In genomic region chrX:39958850-39959249, GRCh38 we compare ENCODE assay signal across 34 cellular contexts.
"Had no signal": no experiment of that assay in that cellular context is flagged by ENCODE, and none has a peak within 500 bp of the region (broad histone marks: within the 10 kb centered on the region; RNA-seq: fewer than 3 reads in every experiment).

No MANE protein-coding gene starts in this region.

- ATAC-seq: activated CD4-positive, alpha-beta T cell treated with anti-CD3 and anti-CD28 coated beads for 36 hours; activated CD8-positive, alpha-beta memory T cell treated with anti-CD3 and anti-CD28 coated beads, Interleukin-2, amount 10 ng/mL, durations not matched to agents 7 days and 5 days; activated CD8-positive, alpha-beta T cell treated with anti-CD3 and anti-CD28 coated beads, Interleukin-2, amount 10 ng/mL, durations not matched to agents 7 days and 5 days; activated naive CD8-positive, alpha-beta T cell treated with anti-CD3 and anti-CD28 coated beads, Interleukin-2, amount 50 U/mL, for 24 hours; body of pancreas; foreskin keratinocyte; gastrocnemius medialis; T-helper 17 cell had no signal

- H3K4me3 Mint-ChIP-seq: activated CD4-positive, alpha-beta memory T cell treated with anti-CD3 and anti-CD28 coated beads for 36 hours; activated CD4-positive, alpha-beta T cell treated with anti-CD3 and anti-CD28 coated beads for 36 hours; activated CD4-positive, alpha-beta T cell treated with anti-CD3 and anti-CD28 coated beads, Interleukin-2, amount 10 ng/mL, durations not matched to agents 24 days and 14 days; activated CD8-positive, alpha-beta memory T cell treated with anti-CD3 and anti-CD28 coated beads, Interleukin-2, amount 10 ng/mL, durations not matched to agents 7 days and 5 days; activated CD8-positive, alpha-beta T cell treated with anti-CD3 and anti-CD28 coated beads, Interleukin-2, amount 10 ng/mL, durations not matched to agents 7 days and 5 days; activated naive CD4-positive, alpha-beta T cell treated with anti-CD3 and anti-CD28 coated beads for 36 hours; activated naive CD4-positive, alpha-beta T cell treated with anti-CD3 and anti-CD28 coated beads, Interleukin-2, amount 50 U/mL, for 24 hours; activated naive CD8-positive, alpha-beta T cell treated with anti-CD3 and anti-CD28 coated beads for 36 hours; activated naive CD8-positive, alpha-beta T cell treated with anti-CD3 and anti-CD28 coated beads, Interleukin-2, amount 50 U/mL, for 24 hours; activated T-helper 1 cell treated with anti-CD3 and anti-CD28 coated beads, Interleukin-12 subunit alpha, Interleukin-12 subunit beta, Interleukin-2, Interleukin-4 antibody, amounts not matched to agents 30 ng/mL and 10 ng/mL and 1 ng/mL, durations not matched to agents 14 hours and 24 hours and 36 hours; dendritic cell treated with granulocyte-macrophage colony-stimulating factor and Interleukin-4, amounts not matched to agents 40 ng/mL and 50 ng/mL, for 4 days; endodermal cell; T-helper 17 cell; T-helper 2 cell treated with Interferon-gamma antibody and Interleukin-4, amounts not matched to agents 5 μg/mL and 100 μg/mL, for 36 hours had no signal

- H3K9me3 ChIP-seq: adrenal gland, body of pancreas, gastrocnemius medialis, heart left ventricle had no signal

- H3K36me3 Mint-ChIP-seq: activated CD4-positive, alpha-beta memory T cell treated with anti-CD3 and anti-CD28 coated beads for 36 hours; activated CD8-positive, alpha-beta memory T cell treated with anti-CD3 and anti-CD28 coated beads, Interleukin-2, amount 10 ng/mL, durations not matched to agents 7 days and 5 days; activated naive CD4-positive, alpha-beta T cell treated with anti-CD3 and anti-CD28 coated beads, Interleukin-2, amount 50 U/mL, for 24 hours; activated naive CD8-positive, alpha-beta T cell treated with anti-CD3 and anti-CD28 coated beads for 36 hours had no signal

- H3K4me1 ChIP-seq: adrenal gland, gastrocnemius medialis had no signal

- H3K4me3 ChIP-seq: adrenal gland, body of pancreas, coronary artery, dorsolateral prefrontal cortex, gastrocnemius medialis, heart left ventricle had no signal

- DNase-seq: activated CD4-positive, alpha-beta memory T cell treated with anti-CD3 and anti-CD28 coated beads for 36 hours; activated CD4-positive, alpha-beta T cell treated with anti-CD3 and anti-CD28 coated beads for 36 hours; activated CD4-positive, alpha-beta T cell treated with anti-CD3 and anti-CD28 coated beads, Interleukin-2, amount 10 ng/mL, durations not matched to agents 24 days and 14 days; activated CD4-positive, CD25-positive, alpha-beta regulatory T cell; activated CD4-positive, CD25-positive, alpha-beta regulatory T cell treated with anti-CD3 and anti-CD28 coated beads, Interleukin-2, amount 50 U/mL, for 72 hours; activated CD8-positive, alpha-beta memory T cell treated with anti-CD3 and anti-CD28 coated beads, Interleukin-2, amount 10 ng/mL, durations not matched to agents 7 days and 5 days; activated CD8-positive, alpha-beta memory T cell treated with anti-CD3 and anti-CD28 coated beads, Interleukin-2, amount 50 U/mL, for 4 hours; activated CD8-positive, alpha-beta T cell treated with anti-CD3 and anti-CD28 coated beads, Interleukin-2, amount 10 ng/mL, durations not matched to agents 7 days and 5 days; activated effector memory CD4-positive, alpha-beta T cell treated with anti-CD3 and anti-CD28 coated beads, Interleukin-2, amount 50 U/mL, for 16 hours; activated naive CD4-positive, alpha-beta T cell treated with anti-CD3 and anti-CD28 coated beads for 36 hours; activated naive CD8-positive, alpha-beta T cell treated with anti-CD3 and anti-CD28 coated beads for 36 hours; activated naive CD8-positive, alpha-beta T cell treated with anti-CD3 and anti-CD28 coated beads, Interleukin-2, amount 50 U/mL, for 24 hours; activated T-cell treated with anti-CD3 and anti-CD28 coated beads, Interleukin-2, amount 50 U/mL, for 1 hour; activated T-cell treated with anti-CD3 and anti-CD28 coated beads, Interleukin-2, amount 50 U/mL, for 48 hours; adrenal gland; amygdala; aorta; body of pancreas; caudate nucleus; dorsolateral prefrontal cortex; effector memory CD4-positive, alpha-beta T cell; endodermal cell; foreskin keratinocyte; gastrocnemius medialis; glutamatergic neuron; T-helper 1 cell; T-helper 17 cell had no signal

- H3K27ac ChIP-seq: adrenal gland, body of pancreas, dorsolateral prefrontal cortex, foreskin keratinocyte, gastrocnemius medialis had no signal

- H3K27ac Mint-ChIP-seq: activated CD4-positive, alpha-beta memory T cell treated with anti-CD3 and anti-CD28 coated beads for 36 hours; activated CD4-positive, alpha-beta T cell treated with anti-CD3 and anti-CD28 coated beads for 36 hours; activated CD4-positive, alpha-beta T cell treated with anti-CD3 and anti-CD28 coated beads, Interleukin-2, amount 10 ng/mL, durations not matched to agents 24 days and 14 days; activated CD8-positive, alpha-beta memory T cell treated with anti-CD3 and anti-CD28 coated beads, Interleukin-2, amount 10 ng/mL, durations not matched to agents 7 days and 5 days; activated CD8-positive, alpha-beta T cell treated with anti-CD3 and anti-CD28 coated beads, Interleukin-2, amount 10 ng/mL, durations not matched to agents 7 days and 5 days; activated naive CD4-positive, alpha-beta T cell treated with anti-CD3 and anti-CD28 coated beads for 36 hours; activated naive CD4-positive, alpha-beta T cell treated with anti-CD3 and anti-CD28 coated beads, Interleukin-2, amount 50 U/mL, for 24 hours; activated naive CD8-positive, alpha-beta T cell treated with anti-CD3 and anti-CD28 coated beads for 36 hours; activated naive CD8-positive, alpha-beta T cell treated with anti-CD3 and anti-CD28 coated beads, Interleukin-2, amount 50 U/mL, for 24 hours; activated T-helper 1 cell treated with anti-CD3 and anti-CD28 coated beads, Interleukin-12 subunit alpha, Interleukin-12 subunit beta, Interleukin-2, Interleukin-4 antibody, amounts not matched to agents 30 ng/mL and 10 ng/mL and 1 ng/mL, durations not matched to agents 14 hours and 24 hours and 36 hours; activated T-helper 2 cell treated with anti-CD3 and anti-CD28 coated beads, Interferon-gamma antibody, Interleukin-2, Interleukin-4, amounts not matched to agents 10 μg/mL and 5 μg/mL and 100 μg/mL, durations not matched to agents 14 hours and 24 hours and 36 hours; dendritic cell treated with granulocyte-macrophage colony-stimulating factor and Interleukin-4, amounts not matched to agents 40 ng/mL and 50 ng/mL, for 4 days; endodermal cell; T-helper 17 cell; T-helper 2 cell treated with Interferon-gamma antibody and Interleukin-4, amounts not matched to agents 5 μg/mL and 100 μg/mL, for 36 hours had no signal

- H3K36me3 ChIP-seq: adrenal gland, gastrocnemius medialis, heart left ventricle had no signal

- H3K9me3 Mint-ChIP-seq: activated CD4-positive, alpha-beta memory T cell treated with anti-CD3 and anti-CD28 coated beads for 36 hours; activated naive CD4-positive, alpha-beta T cell treated with anti-CD3 and anti-CD28 coated beads for 36 hours; activated naive CD4-positive, alpha-beta T cell treated with anti-CD3 and anti-CD28 coated beads, Interleukin-2, amount 50 U/mL, for 24 hours; activated naive CD8-positive, alpha-beta T cell treated with anti-CD3 and anti-CD28 coated beads for 36 hours; activated naive CD8-positive, alpha-beta T cell treated with anti-CD3 and anti-CD28 coated beads, Interleukin-2, amount 50 U/mL, for 24 hours; activated T-helper 1 cell treated with anti-CD3 and anti-CD28 coated beads, Interleukin-12 subunit alpha, Interleukin-12 subunit beta, Interleukin-2, Interleukin-4 antibody, amounts not matched to agents 30 ng/mL and 10 ng/mL and 1 ng/mL, durations not matched to agents 14 hours and 24 hours and 36 hours; activated T-helper 2 cell treated with anti-CD3 and anti-CD28 coated beads, Interferon-gamma antibody, Interleukin-2, Interleukin-4, amounts not matched to agents 10 μg/mL and 5 μg/mL and 100 μg/mL, durations not matched to agents 14 hours and 24 hours and 36 hours; T-helper 2 cell treated with Interferon-gamma antibody and Interleukin-4, amounts not matched to agents 5 μg/mL and 100 μg/mL, for 36 hours had no signal

- H3K27me3 ChIP-seq: adrenal gland, body of pancreas, foreskin keratinocyte, gastrocnemius medialis had no signal
